In the genomic region with DNA sequence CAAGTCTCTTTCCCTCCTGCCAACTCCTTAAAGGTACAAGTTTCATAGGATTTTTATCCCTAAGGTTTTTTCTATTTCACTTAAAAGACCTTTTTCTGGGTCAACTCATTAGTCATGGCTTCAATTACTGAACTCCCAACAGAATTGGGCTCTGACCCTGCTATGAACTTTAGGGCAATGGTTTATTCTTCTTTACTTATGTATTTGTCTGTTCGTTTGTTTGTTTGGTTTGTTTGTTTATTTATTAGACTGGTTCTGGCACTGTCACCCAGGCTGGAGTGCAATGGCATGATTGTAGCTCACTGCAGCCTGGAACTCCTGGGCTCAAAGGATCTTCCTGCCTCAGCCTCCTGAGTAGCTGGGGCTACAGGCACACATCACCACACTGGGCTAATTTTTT, we compare ENCODE assay signal across 25 cellular contexts.
"Had no signal": no experiment of that assay in that cellular context is flagged by ENCODE, and none has a peak within 500 bp of the region (broad histone marks: within the 10 kb centered on the region; RNA-seq: fewer than 3 reads in every experiment).

No MANE protein-coding gene starts in this region.

- H3K9ac ChIP-seq: neural progenitor cell, parathyroid adenoma had no signal

- H3K4me3 ChIP-seq: lung, mucosa of descending colon, neural progenitor cell, prostate gland, right atrium auricular region, sigmoid colon, thoracic aorta, transverse colon, upper lobe of right lung, uterus had no signal

- ATAC-seq: left colon; left ventricle myocardium superior; mucosa of descending colon; natural killer cell treated with Interleukin-12 subunit alpha and Interleukin-12 subunit beta and Interleukin-15 and Interleukin-18, amount 100 ng/mL, for 72 hours; stimulated activated effector memory CD8-positive, alpha-beta T cell treated with anti-CD3 and anti-CD28 coated beads, Interleukin-12 subunit alpha, Interleukin-12 subunit beta, amount 100 ng/mL, for 72 hours; stimulated activated naive CD8-positive, alpha-beta T cell treated with anti-CD3 and anti-CD28 coated beads, Interleukin-15, Interleukin-2, amounts not matched to agents 100 U/mL and 50 U/mL, for 24 hours; upper lobe of right lung had no signal

- H3K4me1 ChIP-seq: neural progenitor cell, parathyroid adenoma, uterus had no signal

- H3K9me3 ChIP-seq: prostate gland, right atrium auricular region, sigmoid colon, thoracic aorta, upper lobe of right lung had no signal

- DNase-seq: dermis blood vessel endothelial cell; effector memory CD4-positive, alpha-beta T cell; hypothalamus; immature natural killer cell; islet precursor cell; kidney glomerular epithelial cell; left colon; left ventricle myocardium superior; mucosa of descending colon; naive B cell; sigmoid colon; stimulated activated CD4-positive, alpha-beta T cell treated with anti-CD3 and anti-CD28 coated beads, Interleukin-2, amount 100 ng/mL, for 24 hours; stimulated activated CD4-positive, alpha-beta T cell treated with anti-CD3 and anti-CD28 coated beads, Interleukin-4, amount 100 ng/mL, for 24 hours; stimulated activated naive CD8-positive, alpha-beta T cell treated with anti-CD3 and anti-CD28 coated beads, Interleukin-15, Interleukin-2, amounts not matched to agents 100 U/mL and 50 U/mL, for 24 hours; transverse colon; upper lobe of right lung; uterus had no signal

- H3K36me3 ChIP-seq: neural progenitor cell, prostate gland, right atrium auricular region, sigmoid colon, thoracic aorta, transverse colon, upper lobe of right lung, uterus had no signal

- H3K27ac ChIP-seq: neural progenitor cell, parathyroid adenoma, prostate gland, right atrium auricular region, sigmoid colon, thoracic aorta, transverse colon, upper lobe of right lung, uterus had no signal

- H3K27me3 ChIP-seq: right atrium auricular region, sigmoid colon, transverse colon, upper lobe of right lung, uterus had no signal
